ENCODE assay signal across 18 cellular contexts in genomic region chr20:21189761-21190523, GRCh38.
DNase-seq lines count a peak whose midpoint lies in the region; FAIRE-seq and TF ChIP-seq lines count a peak whose summit lies in the region.
"Had no signal": no experiment of that assay in that cellular context is flagged by ENCODE, and none has a peak within 500 bp of the region (broad histone marks: within the 10 kb centered on the region; RNA-seq: fewer than 3 reads in every experiment).

No MANE protein-coding gene starts in this region.

- no peaks in the 10 kb centered on the region for H3K36me3 ChIP-seq in HUES6 (ENCODE audit: control insufficient read depth, insufficient read depth, low read length)

- FAIRE-seq in GM12891 (lab: Jason Lieb, UNC): no peak
- no peak for FAIRE-seq in GM12892 (lab: Jason Lieb, UNC)
- FAIRE-seq: kidney had no signal

- no peaks in the 10 kb centered on the region for H3K9me3 ChIP-seq in HUES6 (ENCODE audit: control insufficient read depth, insufficient read depth, low read depth, low read length)
- H3K9me3 ChIP-seq: gastroesophageal sphincter, SK-N-SH had no signal

- H3K4me1 ChIP-seq in HUES6 (ENCODE audit: control insufficient read depth, insufficient read depth, low read length): peaks cover 48% of the 10 kb centered on the region
- H3K4me1 ChIP-seq: gastroesophageal sphincter had no signal

- H3K27me3 ChIP-seq in HUES6 (ENCODE audit: control insufficient read depth, insufficient read depth, low read length): no peaks in the 10 kb centered on the region
- H3K27me3 ChIP-seq: gastroesophageal sphincter had no signal

- peak overlapping the region; percentile 83 for H3K9ac ChIP-seq in HUES6 (ENCODE audit: low read length)
- H3K9ac ChIP-seq: GM23248, KMS-11, SK-N-SH had no signal

- peak overlapping the region; percentile 96 for H3K27ac ChIP-seq in HUES6 (ENCODE audit: low read depth, low read length)
- H3K27ac ChIP-seq: gastroesophageal sphincter, GM23248, KMS-11 had no signal

- peak overlapping the region; percentile 45 for H3K4me3 ChIP-seq in HUES6 (ENCODE audit: low read depth, low read length)
- H3K4me3 ChIP-seq: gastroesophageal sphincter, GM23248 had no signal

- TF ChIP-seq POLR2A in GM12891 (IDR thresholded peaks at IDR 0.05; ENCODE audit: low read depth, low read length) (no peak), GM12892 (IDR thresholded peaks at IDR 0.05; ENCODE audit: low read depth, low read length) (no peak)

- peak; percentile 93 for DNase-seq in NCI-H345 treated with DMSO at 0.1 percent for 48 hours (lab: John Stamatoyannopoulos, UW; ENCODE audit: unreplicated experiment)
- peak; percentile 91 for DNase-seq in iPS DF 19.7 (ENCODE audit: low read depth, low spot score)
- DNase-seq in retina: peak; percentile 70
- no peak for DNase-seq in GM12891 (ENCODE audit: insufficient read length, low spot score)
- no peak for DNase-seq in activated CD4-positive, alpha-beta T cell treated with anti-CD3 and anti-CD28 coated beads, Interleukin-2, amount 50 U/mL, for 4 hours
- no peak for DNase-seq in GM12892 (ENCODE audit: insufficient read length)
- DNase-seq: activated CD8-positive, alpha-beta T cell treated with anti-CD3 and anti-CD28 coated beads, Interleukin-2, amount 10 ng/mL, durations not matched to agents 7 days and 5 days; cerebellar nuclear complex; GM23248; kidney; NCI-H2171; OCI-M1; posterior cingulate gyrus; SK-N-SH; stimulated activated CD4-positive, alpha-beta T cell treated with anti-CD3 and anti-CD28 coated beads, Interleukin-12 subunit alpha, Interleukin-12 subunit beta, amount 100 ng/mL, for 4 hours had no signal

TF ChIP-seq in GM12891, 5 proteins besides CTCF, POLR2A, EP300 and RAD21:
- TF ChIP-seq SPI1 (IDR thresholded peaks at IDR 0.05; ENCODE audit: low read depth, low read length) (no peak), POU2F2 (IDR thresholded peaks at IDR 0.05; ENCODE audit: low read depth, low read length) (no peak), TAF1 (IDR thresholded peaks at IDR 0.05; ENCODE audit: low read depth, low read length) (no peak), POLR2AphosphoS5 (IDR thresholded peaks at IDR 0.05; ENCODE audit: low read depth, low read length) (no peak), PAX5 (IDR thresholded peaks at IDR 0.05; ENCODE audit: insufficient read depth, low read length, severe bottlenecking) (no peak)

Comparison
In these comparisons a context has a peak if more than half of its experiments do, and no peak if none do; other contexts are left out.
1. DNase-seq: peak in NCI-H345 treated with DMSO at 0.1 percent for 48 hours (single experiment), iPS DF 19.7 (single experiment) and retina (single experiment); none in GM12891 (single experiment), activated CD4-positive, alpha-beta T cell treated with anti-CD3 and anti-CD28 coated beads, Interleukin-2, amount 50 U/mL, for 4 hours (0 of 2) and GM12892 (single experiment).